8 cellular contexts compared by ENCODE assay signal in genomic region chrX:55056820-55057690, GRCh38. TPM values are rescaled to one million over a fixed set of nuclear protein-coding genes. Genes with fewer than 3 reads are reported as not detected.
DNase-seq lines count a peak whose midpoint lies in the region; ATAC-seq, FAIRE-seq and TF ChIP-seq lines count a peak whose summit lies in the region.

No MANE protein-coding gene starts in this region.

- intact Hi-C loops in GM12878 (cut with micrococcal nuclease; ENCODE audit: unreplicated experiment) = loop anchor here (1.0 to 5.0 kb wide), 3 partner anchors 166 to 420 kb away; no protein-coding TSS in a partner anchor

- SMC1A ChIA-PET in GM12878 (lab: Charles Lee; ENCODE audit: uncharacterized antibody, unreplicated experiment) = interaction anchor here (0.9 to 1.3 kb wide), 4 partner anchors 16 to 418 kb away, joined by 3 to 5 read pairs (median 4); partner anchors contain the start of gene APEX2

- RAD21 ChIA-PET in GM12878 (lab: Charles Lee; ENCODE audit: unreplicated experiment) = interaction anchor here (1.1 to 1.3 kb wide), 2 partner anchors 166 to 417 kb away, joined by 5 to 9 read pairs; no protein-coding TSS in a partner anchor

- H4K20me1 ChIP-seq in GM12878 (ENCODE audit: control insufficient read depth, insufficient read depth) = no peaks in the 10 kb centered on the region

- no peak overlapping the region for H2AFZ ChIP-seq in GM12878 (ENCODE audit: control insufficient read depth, low read depth, low read length)

- no peaks in the 10 kb centered on the region for H3K36me3 Mint-ChIP-seq in natural killer cell treated with Interleukin-12 subunit alpha and Interleukin-12 subunit beta and Interleukin-15 and Interleukin-18, amount 100 ng/mL, for 72 hours

- peaks cover 11 to 35% of the 10 kb centered on the region in 2 donors for H3K27me3 Mint-ChIP-seq in natural killer cell treated with Interleukin-12 subunit alpha and Interleukin-12 subunit beta and Interleukin-15 and Interleukin-18, amount 100 ng/mL, for 72 hours

- no TSS peak for BruUV-seq in GM12878 (replicated peaks; lab: Mats Ljungman, UMichigan)

- CTCF ChIA-PET in GM12878 (lab: Yijun Ruan, JAX) = interaction anchor here (0.6 to 1.2 kb wide), 11 partner anchors 61 to 1740 kb away, joined by 3 to 5 read pairs (median 3); no protein-coding TSS in a partner anchor

- peaks cover 9 to 18% of the 10 kb centered on the region in 2 donors for H3K4me1 Mint-ChIP-seq in natural killer cell treated with Interleukin-12 subunit alpha and Interleukin-12 subunit beta and Interleukin-15 and Interleukin-18, amount 100 ng/mL, for 72 hours (ENCODE audit: low read depth in 2 of 2)

- no peaks in the 10 kb centered on the region for H3K79me2 ChIP-seq in GM12878 (ENCODE audit: control insufficient read depth, insufficient read depth, low read length)

- TF ChIP-seq CTCF in GM12878 (IDR thresholded peaks at IDR 0.05 in 2 of 3, conservative IDR thresholded peaks at IDR 0.05 in 1 of 3; ENCODE audit: control insufficient read depth in 2 of 3, extremely low read depth in 1 of 3, insufficient read depth in 1 of 3, low read depth in 3 of 3, low read length in 3 of 3) = no peak

- peak overlapping the region; percentile 81 for H3K4me3 Mint-ChIP-seq in natural killer cell treated with Interleukin-12 subunit alpha and Interleukin-12 subunit beta and Interleukin-15 and Interleukin-18, amount 100 ng/mL, for 72 hours

- H3K27me3 ChIP-seq in GM12878 (replicated peaks in 1 of 2; ENCODE audit: control insufficient read depth in 2 of 2, insufficient read depth in 2 of 2, low read length in 1 of 2) = no peaks in the 10 kb centered on the region

- H3K27ac Mint-ChIP-seq in natural killer cell treated with Interleukin-12 subunit alpha and Interleukin-12 subunit beta and Interleukin-15 and Interleukin-18, amount 100 ng/mL, for 72 hours = peak overlapping the region in 1 of 2 donors; percentile 67

- no peak for TF ChIP-seq RAD21 in GM12878 (IDR thresholded peaks at IDR 0.05; ENCODE audit: insufficient read depth, low read depth, low read length)

- in situ Hi-C loops in GM12878 (cut with MboI) = no loop called here
- in situ Hi-C loops in ACHN (cut with HindIII; ENCODE audit: low pct_ligation_motif_present, low pct_unique_long_range_greater_than_20kb, low sequenced_read_pairs) = no loop called here

- no peak for TF ChIP-seq POLR2A in GM12878 (IDR thresholded peaks at IDR 0.05; ENCODE audit: low read depth, low read length)

- no peak for ATAC-seq in GM12878
- no peak for ATAC-seq in natural killer cell treated with Interleukin-12 subunit alpha and Interleukin-12 subunit beta and Interleukin-15 and Interleukin-18, amount 100 ng/mL, for 72 hours
- ATAC-seq in GM21619 (IDR thresholded peaks at IDR 0.05; ENCODE audit: unreplicated experiment) = no peak
- ATAC-seq in HG02571 (IDR thresholded peaks at IDR 0.05; ENCODE audit: unreplicated experiment) = no peak

- 8% methylated on average over 7 of the region's 7 CpGs for WGBS in GM12878 (ENCODE audit: insufficient coverage, insufficient replicate concordance, low lambda C conversion rate, missing lambda C conversion rate)

- POLR2A ChIA-PET in GM12878 (lab: Charles Lee) = no interaction called here

- H3K9ac ChIP-seq in GM12878 (ENCODE audit: control insufficient read depth, insufficient read depth, low read length) = no peak overlapping the region

- no peak overlapping the region for H3K27ac ChIP-seq in GM12878 (ENCODE audit: control insufficient read depth, insufficient read depth)

- no peak for TF ChIP-seq EP300 in GM12878 (IDR thresholded peaks at IDR 0.05; ENCODE audit: borderline replicate concordance in 1 of 2, control insufficient read depth in 1 of 2, low read depth in 2 of 2, low read length in 2 of 2)

- H3K4me3 ChIP-seq in GM12878 = no peak overlapping the region

- DNase-seq in Daoy (ENCODE audit: low read depth) (peak; percentile 18), NCI-H2227 (lab: John Stamatoyannopoulos, UW; ENCODE audit: unreplicated experiment) (peak; percentile 23), GM12878 (ENCODE audit: low read depth, low spot score) (no peak), ACHN (no peak), GDM1 (lab: John Stamatoyannopoulos, UW) (no peak)
- no peak for DNase-seq in natural killer cell treated with Interleukin-12 subunit alpha and Interleukin-12 subunit beta and Interleukin-15 and Interleukin-18, amount 100 ng/mL, for 72 hours (ENCODE audit: low spot score)

- FAIRE-seq in GM12878 (lab: Jason Lieb, UNC) = no peak

- H3K4me1 ChIP-seq in GM12878 (ENCODE audit: control insufficient read depth, insufficient read depth, low read length) = no peaks in the 10 kb centered on the region

- H3K9me3 Mint-ChIP-seq in natural killer cell treated with Interleukin-12 subunit alpha and Interleukin-12 subunit beta and Interleukin-15 and Interleukin-18, amount 100 ng/mL, for 72 hours = no peaks in the 10 kb centered on the region

- no peaks in the 10 kb centered on the region; the same call in 2 of the 3 replicates for H3K9me3 ChIP-seq in GM12878 (replicated peaks; ENCODE audit: control insufficient read depth, insufficient read depth, low read length)

- H3K36me3 ChIP-seq in GM12878 (ENCODE audit: control insufficient read depth in 2 of 2, insufficient read depth in 2 of 2, low read length in 1 of 2) = no peaks in the 10 kb centered on the region

- 0 out of 2 replicates have a peak overlapping the region, but pooled peaks have one; percentile 17 for H3K4me2 ChIP-seq in GM12878 (ENCODE audit: control insufficient read depth, insufficient read depth)

RNA-seq across cellular contexts. Expression of gene PAGE2B, which starts 17.8 kb away (rescaled TPM):
- 2.3 TPM in 1 of 2 replicates, not detected in the other for total RNA-seq in Daoy (2014; rRNA removed; shearing (Covaris generic))
- total RNA-seq in GM12878 (2013; cell fraction: nucleolus; rRNA removed) = not detected in 2 replicates
- total RNA-seq in GM12878 (2014; rRNA removed) (not detected in 2 replicates), GM12878 (2014; rRNA removed; fragmentation: Illumina TruSeq; extraction: Trizol) (not detected in 2 replicates), GM12878 (2021) (not detected in 2 replicates)
- polyA plus RNA-seq in GM12878 (2011; ENCODE audit: low read depth) = not detected
- polyA plus RNA-seq in GM12878 (2011; rRNA removed) (0.65 and 0.94 TPM in 2 replicates), GM12878 (2014; fragmentation: Illumina TruSeq; extraction: Trizol) (not detected in 2 replicates), GM12878 (2014; fragmentation: Nextera tagmentation; extraction: Ambion mirVana) (under 1 TPM in 1 of 2 experiments, not detected in 1; 0.22 TPM), GM12878 (2014; rRNA removed) (0.32 TPM in 1 of 2 replicates, not detected in the other), GM12878 (2016; fragmentation: Nextera tagmentation; extraction: Ambion mirVana) (not detected)
- 0.31 TPM in 1 of 2 replicates, not detected in the other for polyA plus RNA-seq in GM12878 (2011; cell fraction: cytosol; rRNA removed)
- polyA plus RNA-seq in GM12878 (2011; cell fraction: nucleus; rRNA removed) = 1.8 and 2.7 TPM in 2 replicates
- 0.84 and 0.95 TPM in 2 replicates for polyA plus RNA-seq in GM12878 (2012)
- not detected in 2 replicates for polyA minus RNA-seq in GM12878 (2011; rRNA and poly(A)+ RNA removed)
- polyA minus RNA-seq in GM12878 (2011; cell fraction: cytosol; rRNA and poly(A)+ RNA removed) = not detected in 2 replicates
- not detected in 2 replicates for polyA minus RNA-seq in GM12878 (2011; cell fraction: nucleus; rRNA and poly(A)+ RNA removed)
- not detected for total RNA-seq in natural killer cell treated with Interleukin-12 subunit alpha and Interleukin-12 subunit beta and Interleukin-15 and Interleukin-18, amount 100 ng/mL, for 72 hours

RNA-seq across cellular contexts. Expression of gene ALAS2, which starts 26.3 kb away (rescaled TPM):
- not detected in 2 replicates for total RNA-seq in Daoy (2014; rRNA removed; shearing (Covaris generic))
- not detected in 2 replicates for total RNA-seq in GM12878 (2013; cell fraction: nucleolus; rRNA removed)
- not detected in 2 replicates for total RNA-seq in GM12878 (2014; rRNA removed)
- not detected in 2 replicates for total RNA-seq in GM12878 (2014; rRNA removed; fragmentation: Illumina TruSeq; extraction: Trizol)
- not detected in 2 replicates for total RNA-seq in GM12878 (2021)
- not detected for polyA plus RNA-seq in GM12878 (2011; ENCODE audit: low read depth)
- polyA plus RNA-seq in GM12878 (2011; rRNA removed) = not detected in 2 replicates
- not detected in 2 replicates for polyA plus RNA-seq in GM12878 (2011; cell fraction: cytosol; rRNA removed)
- not detected in 2 replicates for polyA plus RNA-seq in GM12878 (2011; cell fraction: nucleus; rRNA removed)
- polyA plus RNA-seq in GM12878 (2012) = not detected in 2 replicates
- polyA plus RNA-seq in GM12878 (2014; fragmentation: Illumina TruSeq; extraction: Trizol) = not detected in 2 replicates
- not detected for polyA plus RNA-seq in GM12878 (2014; fragmentation: Nextera tagmentation; extraction: Ambion mirVana)
- polyA plus RNA-seq in GM12878 (2014; rRNA removed) = not detected in 2 replicates
- polyA plus RNA-seq in GM12878 (2016; fragmentation: Nextera tagmentation; extraction: Ambion mirVana) = not detected
- polyA minus RNA-seq in GM12878 (2011; rRNA and poly(A)+ RNA removed) = not detected in 2 replicates
- not detected in 2 replicates for polyA minus RNA-seq in GM12878 (2011; cell fraction: cytosol; rRNA and poly(A)+ RNA removed)
- polyA minus RNA-seq in GM12878 (2011; cell fraction: nucleus; rRNA and poly(A)+ RNA removed) = not detected in 2 replicates
- not detected for total RNA-seq in natural killer cell treated with Interleukin-12 subunit alpha and Interleukin-12 subunit beta and Interleukin-15 and Interleukin-18, amount 100 ng/mL, for 72 hours

RNA-seq across cellular contexts. Expression of gene PAGE2, which starts 31.8 kb away (rescaled TPM):
- total RNA-seq in Daoy (2014; rRNA removed; shearing (Covaris generic)) = 0.29 and 1.1 TPM in 2 replicates
- total RNA-seq in GM12878 (2013; cell fraction: nucleolus; rRNA removed) = not detected in 2 replicates
- not detected in 2 replicates for total RNA-seq in GM12878 (2014; rRNA removed)
- total RNA-seq in GM12878 (2014; rRNA removed; fragmentation: Illumina TruSeq; extraction: Trizol) = not detected in 2 replicates
- not detected in 2 replicates for total RNA-seq in GM12878 (2021)
- not detected for polyA plus RNA-seq in GM12878 (2011; ENCODE audit: low read depth)
- polyA plus RNA-seq in GM12878 (2011; rRNA removed) = 0.81 and 0.85 TPM in 2 replicates
- polyA plus RNA-seq in GM12878 (2011; cell fraction: cytosol; rRNA removed) = 0.30 TPM in 1 of 2 replicates, not detected in the other
- polyA plus RNA-seq in GM12878 (2011; cell fraction: nucleus; rRNA removed) = 0.30 TPM in 1 of 2 replicates, not detected in the other
- polyA plus RNA-seq in GM12878 (2012) = not detected in 2 replicates
- not detected in 2 replicates for polyA plus RNA-seq in GM12878 (2014; fragmentation: Illumina TruSeq; extraction: Trizol)
- not detected for polyA plus RNA-seq in GM12878 (2014; fragmentation: Nextera tagmentation; extraction: Ambion mirVana)
- not detected in 2 replicates for polyA plus RNA-seq in GM12878 (2014; rRNA removed)
- polyA plus RNA-seq in GM12878 (2016; fragmentation: Nextera tagmentation; extraction: Ambion mirVana) = not detected
- not detected in 2 replicates for polyA minus RNA-seq in GM12878 (2011; rRNA and poly(A)+ RNA removed)
- polyA minus RNA-seq in GM12878 (2011; cell fraction: cytosol; rRNA and poly(A)+ RNA removed) = not detected in 2 replicates
- polyA minus RNA-seq in GM12878 (2011; cell fraction: nucleus; rRNA and poly(A)+ RNA removed) = not detected in 2 replicates
- not detected for total RNA-seq in natural killer cell treated with Interleukin-12 subunit alpha and Interleukin-12 subunit beta and Interleukin-15 and Interleukin-18, amount 100 ng/mL, for 72 hours

RNA-seq across cellular contexts. Expression of gene APEX2, which starts 56.9 kb away (rescaled TPM):
- total RNA-seq in Daoy (2014; rRNA removed; shearing (Covaris generic)) = 16.5 and 18.7 TPM in 2 replicates
- total RNA-seq in GM12878 (2013; cell fraction: nucleolus; rRNA removed) = 14.1 and 15.6 TPM in 2 replicates
- total RNA-seq in GM12878 (2014; rRNA removed) = 14.3 and 14.9 TPM in 2 replicates
- total RNA-seq in GM12878 (2014; rRNA removed; fragmentation: Illumina TruSeq; extraction: Trizol) = 15.4 and 17.3 TPM in 2 replicates
- 35.4 and 38.9 TPM in 2 replicates for total RNA-seq in GM12878 (2021)
- 12.7 TPM for polyA plus RNA-seq in GM12878 (2011; ENCODE audit: low read depth)
- polyA plus RNA-seq in GM12878 (2011; rRNA removed) = 21.1 and 41.7 TPM in 2 replicates
- 46.5 and 55.4 TPM in 2 replicates for polyA plus RNA-seq in GM12878 (2011; cell fraction: cytosol; rRNA removed)
- 24.7 and 27.2 TPM in 2 replicates for polyA plus RNA-seq in GM12878 (2011; cell fraction: nucleus; rRNA removed)
- polyA plus RNA-seq in GM12878 (2012) = 20.0 and 21.2 TPM in 2 replicates
- polyA plus RNA-seq in GM12878 (2014; fragmentation: Illumina TruSeq; extraction: Trizol) = 24.5 and 35.7 TPM in 2 replicates
- 10 to 100 TPM; 18.9 to 20.4 TPM for polyA plus RNA-seq in GM12878 (2014; fragmentation: Nextera tagmentation; extraction: Ambion mirVana)
- 43.5 and 44.2 TPM in 2 replicates for polyA plus RNA-seq in GM12878 (2014; rRNA removed)
- 10 to 100 TPM; 51.4 to 51.7 TPM for polyA plus RNA-seq in GM12878 (2016; fragmentation: Nextera tagmentation; extraction: Ambion mirVana)
- polyA minus RNA-seq in GM12878 (2011; rRNA and poly(A)+ RNA removed) = 24.9 and 37.9 TPM in 2 replicates
- 12.0 and 12.6 TPM in 2 replicates for polyA minus RNA-seq in GM12878 (2011; cell fraction: cytosol; rRNA and poly(A)+ RNA removed)
- 6.9 and 12.7 TPM in 2 replicates for polyA minus RNA-seq in GM12878 (2011; cell fraction: nucleus; rRNA and poly(A)+ RNA removed)
- total RNA-seq in natural killer cell treated with Interleukin-12 subunit alpha and Interleukin-12 subunit beta and Interleukin-15 and Interleukin-18, amount 100 ng/mL, for 72 hours = 10 to 100 TPM; 24.1 to 34.1 TPM

Comparison
In these comparisons a context has a peak if more than half of its experiments do, and no peak if none do; other contexts are left out.
1. DNase-seq: peak in Daoy (single experiment) and NCI-H2227 (single experiment); none in GM12878 (single experiment), natural killer cell treated with Interleukin-12 subunit alpha and Interleukin-12 subunit beta and Interleukin-15 and Interleukin-18, amount 100 ng/mL, for 72 hours (single experiment), ACHN (single experiment) and GDM1 (single experiment).